31 cellular contexts compared by ENCODE assay signal in the genomic region with DNA sequence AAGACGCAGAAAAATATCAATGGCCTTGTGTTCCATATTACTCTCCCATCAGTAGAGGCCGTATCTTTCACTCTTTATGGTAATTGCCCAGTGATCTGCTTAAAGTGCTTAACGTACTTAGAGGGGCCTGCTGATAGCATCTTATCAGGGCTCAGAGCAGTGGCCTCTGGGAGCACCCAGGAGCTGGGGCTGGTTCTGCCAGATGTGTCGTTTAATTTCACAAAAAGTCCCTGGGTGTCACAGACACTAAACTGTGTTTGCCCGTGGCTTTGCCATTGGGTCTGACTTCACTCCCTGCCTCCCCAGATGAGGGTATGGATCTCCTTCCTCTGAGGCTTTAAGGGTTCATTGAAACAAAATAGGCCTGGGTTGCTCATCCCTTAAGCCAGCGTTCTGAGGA.
"Had no signal": no experiment of that assay in that cellular context is flagged by ENCODE, and none has a peak within 500 bp of the region (broad histone marks: within the 10 kb centered on the region; RNA-seq: fewer than 3 reads in every experiment).

No MANE protein-coding gene starts in this region.

- H3K36me3 Mint-ChIP-seq: activated naive CD4-positive, alpha-beta T cell treated with anti-CD3 and anti-CD28 coated beads, Interleukin-2, amount 50 U/mL, for 72 hours; activated naive CD8-positive, alpha-beta T cell treated with anti-CD3 and anti-CD28 coated beads, Interleukin-2, amount 10 ng/mL, durations not matched to agents 7 days and 5 days; brain had no signal

- H3K9me3 Mint-ChIP-seq: activated CD4-positive, alpha-beta T cell treated with anti-CD3 and anti-CD28 coated beads, Interleukin-2, amount 10 ng/mL, durations not matched to agents 7 days and 5 days; activated CD8-positive, alpha-beta T cell treated with anti-CD3 and anti-CD28 coated beads for 36 hours; activated naive CD8-positive, alpha-beta T cell treated with anti-CD3 and anti-CD28 coated beads, Interleukin-2, amount 10 ng/mL, durations not matched to agents 7 days and 5 days; activated T-cell treated with anti-CD3 and anti-CD28 coated beads, Interleukin-2, amount 50 U/mL, for 4 hours; activated T-helper 17 cell treated with anti-CD3 and anti-CD28 coated beads, Interleukin-2, amount 50 U/mL, for 72 hours; T-helper 2 cell treated with Interferon-gamma antibody and Interleukin-4, amounts not matched to agents 5 μg/mL and 100 μg/mL, for 36 hours had no signal

- H3K27ac ChIP-seq: ascending aorta, breast epithelium, cardiac muscle cell, colonic mucosa, epithelial cell of prostate, esophagus squamous epithelium, gastroesophageal sphincter, heart right ventricle had no signal

- H3K9me3 ChIP-seq: ascending aorta, breast epithelium, colonic mucosa, esophagus squamous epithelium, gastroesophageal sphincter, heart right ventricle had no signal

- H3K4me3 ChIP-seq: ascending aorta, breast epithelium, cardiac muscle cell, colonic mucosa, esophagus squamous epithelium, gastroesophageal sphincter, heart right ventricle had no signal

- H3K27ac Mint-ChIP-seq: activated CD4-positive, alpha-beta T cell treated with anti-CD3 and anti-CD28 coated beads for 36 hours; activated CD4-positive, alpha-beta T cell treated with anti-CD3 and anti-CD28 coated beads, Interleukin-2, amount 10 ng/mL, durations not matched to agents 7 days and 5 days; activated CD8-positive, alpha-beta T cell treated with anti-CD3 and anti-CD28 coated beads for 36 hours; activated naive CD4-positive, alpha-beta T cell treated with anti-CD3 and anti-CD28 coated beads, Interleukin-2, amount 50 U/mL, for 72 hours; activated naive CD8-positive, alpha-beta T cell treated with anti-CD3 and anti-CD28 coated beads, Interleukin-2, amount 10 ng/mL, durations not matched to agents 7 days and 5 days; activated T-helper 17 cell treated with anti-CD3 and anti-CD28 coated beads, Interleukin-2, amount 50 U/mL, for 72 hours; brain; T-helper 17 cell; T-helper 2 cell treated with Interferon-gamma antibody and Interleukin-4, amounts not matched to agents 5 μg/mL and 100 μg/mL, for 36 hours had no signal

- H3K27me3 Mint-ChIP-seq: activated CD8-positive, alpha-beta T cell treated with anti-CD3 and anti-CD28 coated beads for 36 hours; brain had no signal

- H3K27me3 ChIP-seq: ascending aorta, breast epithelium, cardiac muscle cell, colonic mucosa, gastroesophageal sphincter had no signal

- H3K36me3 ChIP-seq: ascending aorta, breast epithelium, cardiac muscle cell, colonic mucosa, esophagus squamous epithelium, gastroesophageal sphincter, heart right ventricle had no signal

- H3K4me1 Mint-ChIP-seq: activated CD4-positive, alpha-beta T cell treated with anti-CD3 and anti-CD28 coated beads for 36 hours; activated CD4-positive, alpha-beta T cell treated with anti-CD3 and anti-CD28 coated beads, Interleukin-2, amount 10 ng/mL, durations not matched to agents 7 days and 5 days; activated naive CD8-positive, alpha-beta T cell treated with anti-CD3 and anti-CD28 coated beads, Interleukin-2, amount 10 ng/mL, durations not matched to agents 7 days and 5 days; activated T-helper 17 cell treated with anti-CD3 and anti-CD28 coated beads, Interleukin-2, amount 50 U/mL, for 72 hours; brain had no signal

- H3K4me3 Mint-ChIP-seq: activated CD4-positive, alpha-beta T cell treated with anti-CD3 and anti-CD28 coated beads for 36 hours; activated CD4-positive, alpha-beta T cell treated with anti-CD3 and anti-CD28 coated beads, Interleukin-2, amount 10 ng/mL, durations not matched to agents 7 days and 5 days; activated CD8-positive, alpha-beta T cell treated with anti-CD3 and anti-CD28 coated beads for 36 hours; activated naive CD8-positive, alpha-beta T cell treated with anti-CD3 and anti-CD28 coated beads, Interleukin-2, amount 10 ng/mL, durations not matched to agents 7 days and 5 days; activated T-cell treated with anti-CD3 and anti-CD28 coated beads, Interleukin-2, amount 50 U/mL, for 4 hours; activated T-helper 17 cell treated with anti-CD3 and anti-CD28 coated beads, Interleukin-2, amount 50 U/mL, for 72 hours; brain; T-helper 17 cell; T-helper 2 cell treated with Interferon-gamma antibody and Interleukin-4, amounts not matched to agents 5 μg/mL and 100 μg/mL, for 36 hours had no signal

- H3K4me1 ChIP-seq: ascending aorta, breast epithelium, colonic mucosa, esophagus squamous epithelium, gastroesophageal sphincter, heart right ventricle had no signal

- DNase-seq: activated CD4-positive, alpha-beta T cell treated with anti-CD3 and anti-CD28 coated beads for 36 hours; activated CD4-positive, alpha-beta T cell treated with anti-CD3 and anti-CD28 coated beads, Interleukin-2, amount 10 ng/mL, durations not matched to agents 7 days and 5 days; activated CD4-positive, alpha-beta T cell treated with anti-CD3 and anti-CD28 coated beads, Interleukin-2, amount 50 U/mL, for 48 hours; activated CD4-positive, CD25-positive, alpha-beta regulatory T cell; activated CD4-positive, CD25-positive, alpha-beta regulatory T cell treated with anti-CD3 and anti-CD28 coated beads, Interleukin-2, amount 50 U/mL, for 72 hours; activated CD8-positive, alpha-beta memory T cell treated with anti-CD3 and anti-CD28 coated beads for 24 hours; activated CD8-positive, alpha-beta T cell treated with anti-CD3 and anti-CD28 coated beads for 36 hours; activated effector memory CD4-positive, alpha-beta T cell treated with Interleukin-2 at 50 U/mL for 16 hours; activated gamma-delta T cell treated with Interleukin-2 at 50 U/mL for 16 hours; activated naive CD4-positive, alpha-beta T cell treated with Interleukin-2 at 50 U/mL for 16 hours; activated naive CD8-positive, alpha-beta T cell treated with anti-CD3 and anti-CD28 coated beads, Interleukin-2, amount 10 ng/mL, durations not matched to agents 7 days and 5 days; activated T-cell treated with anti-CD3 and anti-CD28 coated beads, Interleukin-2, amount 50 U/mL, for 4 hours; central memory CD4-positive, alpha-beta T cell; cerebellar nuclear complex; colonic mucosa; effector CD8-positive, alpha-beta T cell; esophagus squamous epithelium; foreskin melanocyte; heart right ventricle; T-helper 1 cell; T-helper 17 cell; T1000 had no signal
